9 cellular contexts compared by ENCODE assay signal in the genomic region with DNA sequence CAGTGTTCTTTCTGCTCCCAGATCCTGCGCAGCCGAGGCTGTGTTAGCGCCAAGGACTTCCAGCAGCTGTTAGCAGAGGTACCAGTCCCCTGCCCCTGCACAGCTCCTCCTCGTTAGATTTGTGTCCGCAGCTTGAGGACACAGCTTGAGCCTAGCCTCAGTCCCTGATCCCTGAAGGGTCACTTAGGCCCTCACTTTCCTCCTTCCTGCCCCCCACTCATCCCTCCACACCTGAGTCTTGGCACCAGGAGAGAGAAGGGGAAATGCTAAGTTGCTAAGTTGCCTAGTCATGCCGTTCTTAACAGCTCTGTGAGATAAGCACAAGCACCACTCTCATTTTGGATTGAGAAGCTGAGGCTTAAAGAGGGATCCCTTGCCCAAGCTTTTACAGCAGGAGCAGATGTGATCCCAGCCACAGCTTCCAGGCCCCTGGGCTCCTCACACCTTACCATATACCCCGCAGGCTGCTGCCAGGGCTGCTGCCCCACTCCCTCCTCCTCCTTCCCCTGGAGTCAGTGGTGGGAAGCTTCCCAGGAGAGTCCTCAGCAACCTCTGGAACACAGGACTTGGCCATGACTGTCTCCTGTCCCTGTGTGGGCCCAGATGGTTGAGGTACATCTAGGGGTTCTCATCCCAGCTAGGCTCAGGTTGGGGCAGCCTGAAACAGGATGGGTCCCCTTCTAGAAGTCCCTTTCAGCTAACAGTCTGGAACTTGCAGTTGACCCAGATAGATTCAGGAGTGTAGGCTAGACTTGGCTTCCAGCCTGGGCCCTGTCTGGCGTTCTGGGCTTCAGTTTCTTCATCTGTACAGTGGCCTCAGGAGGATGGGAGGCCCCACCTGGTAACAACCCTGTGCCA. TPM values are rescaled to one million over a fixed set of nuclear protein-coding genes. Genes with fewer than 3 reads are reported as not detected.
A peak's percentile ranks its signal among the peaks of the same experiment; 100 is the strongest.
DNase-seq lines count a peak whose midpoint lies in the region; ATAC-seq, FAIRE-seq and TF ChIP-seq lines count a peak whose summit lies in the region.
"Had no signal": no experiment of that assay in that cellular context is flagged by ENCODE, and none has a peak within 500 bp of the region (broad histone marks: within the 10 kb centered on the region; RNA-seq: fewer than 3 reads in every experiment).

No MANE protein-coding gene starts in this region.

- no peak overlapping the region for H4K91ac ChIP-seq in H1 (replicated peaks; ENCODE audit: insufficient read length, low read length)

- peaks cover 7% of the 10 kb centered on the region; the same call in 1 of the 2 replicates for H3K79me1 ChIP-seq in H1 (ENCODE audit: low read depth, low read length)

- TF ChIP-seq POLR2A in H1 (IDR thresholded peaks at IDR 0.05; ENCODE audit: control extremely low read depth in 1 of 2, low read depth in 2 of 2, low read length in 2 of 2), result no peak

- peaks cover 18% of the 10 kb centered on the region for H3K23me2 ChIP-seq in H1 (ENCODE audit: low read depth, low read length)

- no peak overlapping the region for H3K18ac ChIP-seq in H1 (ENCODE audit: extremely low read depth, low read length)

- H3K36me3 ChIP-seq in GM06990 (ENCODE audit: control insufficient read depth, insufficient read depth, low read length) (peaks cover 6% of the 10 kb centered on the region; the same call in 1 of the 2 replicates), OCI-LY1 (ENCODE audit: insufficient read depth, low read length) (peaks cover 24% of the 10 kb centered on the region; the same call in 1 of the 2 replicates), H1 (ENCODE audit: control insufficient read depth in 2 of 4, insufficient read depth in 4 of 4, low read length in 3 of 4) (no peaks in the 10 kb centered on the region), neutrophil (peaks cover 20% of the 10 kb centered on the region)

- H3K4me1 ChIP-seq in OCI-LY1 (ENCODE audit: insufficient read depth, low read length, severe bottlenecking) (peaks cover 33% of the 10 kb centered on the region), H1 (replicated peaks in 1 of 4; ENCODE audit: control insufficient read depth in 3 of 4, insufficient read depth in 4 of 4, low read length in 3 of 4) (peaks cover 0 to 15% (median 8%) of the 10 kb centered on the region in 4 experiments; a peak in 6 of 7 replicates), neutrophil (ENCODE audit: control insufficient read depth in 1 of 2, insufficient read depth in 1 of 2, low read depth in 1 of 2, low read length in 1 of 2) (peaks cover 34 to 40% of the 10 kb centered on the region in 2 experiments)

- CTCF ChIA-PET in H1 (lab: Charles Lee; ENCODE audit: partially characterized antibody), result interaction anchor here (0.8 to 1.7 kb wide), 5 partner anchors 43 to 129 kb away, joined by 3 read pairs; no protein-coding TSS in a partner anchor

- no peak for TF ChIP-seq CTCF in GM06990 (IDR thresholded peaks at IDR 0.05; ENCODE audit: insufficient read depth, low read length, poor library complexity, severe bottlenecking)
- TF ChIP-seq CTCF in OCI-LY1 (IDR thresholded peaks at IDR 0.05; ENCODE audit: low read length), result no peak
- TF ChIP-seq CTCF in H1 (IDR thresholded peaks at IDR 0.05; ENCODE audit: control extremely low read depth in 1 of 3, insufficient read depth in 1 of 3, low read depth in 1 of 3, low read length in 3 of 3), result no peak
- no peak for TF ChIP-seq CTCF in neutrophil (IDR thresholded peaks at IDR 0.05)

- no peaks in the 10 kb centered on the region for H3F3A ChIP-seq in OCI-LY1 (ENCODE audit: insufficient read depth, low read length)

- H3K4ac ChIP-seq in H1 (replicated peaks; ENCODE audit: insufficient read length, low read depth, low read length), result no peak overlapping the region

- H3K9ac ChIP-seq in OCI-LY1 (ENCODE audit: low read length) (peak overlapping the region; percentile 98), H1 (replicated peaks in 1 of 4; ENCODE audit: extremely low read depth in 1 of 4, low read depth in 3 of 4, low read length in 3 of 4) (peak overlapping the region; percentile 41 to 81 (median 74); a peak in 6 of 7 replicates)

- H3K4me3 ChIP-seq in GM06990 (replicated peaks; ENCODE audit: low read depth, low read length), result peak overlapping the region; percentile 75
- H3K4me3 ChIP-seq in OCI-LY1 (ENCODE audit: low read depth, low read length, poor library complexity, severe bottlenecking), result peak overlapping the region; percentile 90
- peak overlapping the region; percentile 85 to 96 (median 89) for H3K4me3 ChIP-seq in H1 (ENCODE audit: extremely low read depth in 1 of 4, insufficient read depth in 2 of 4, low read depth in 3 of 4, low read length in 4 of 4)
- H3K4me3 ChIP-seq in neutrophil (ENCODE audit: low read depth in 1 of 2, low read length in 1 of 2), result peak overlapping the region; percentile 85 to 86

- H3K9me3 ChIP-seq in OCI-LY1 (ENCODE audit: low read length), result no peaks in the 10 kb centered on the region
- no peaks in the 10 kb centered on the region for H3K9me3 ChIP-seq in H1 (ENCODE audit: insufficient read depth in 2 of 2, low read depth in 1 of 2, low read length in 1 of 2)
- H3K9me3 ChIP-seq in neutrophil, result no peaks in the 10 kb centered on the region

- no peak overlapping the region for H2AFZ ChIP-seq in OCI-LY1 (ENCODE audit: low read length)
- no peak overlapping the region for H2AFZ ChIP-seq in H1 (ENCODE audit: low read length)

- no peaks in the 10 kb centered on the region for H3K9me2 ChIP-seq in OCI-LY1 (ENCODE audit: low read depth, low read length)

- no peak for TF ChIP-seq RAD21 in H1 (IDR thresholded peaks at IDR 0.05 in 1 of 2, conservative IDR thresholded peaks at IDR 0.05 in 1 of 2; ENCODE audit: low read depth in 2 of 2, low read length in 2 of 2)

- H4K20me1 ChIP-seq in OCI-LY1 (ENCODE audit: insufficient read depth, low read length) (no peaks in the 10 kb centered on the region), H1 (replicated peaks in 1 of 2; ENCODE audit: control insufficient read depth in 1 of 2, insufficient read depth in 2 of 2, low read length in 2 of 2) (peaks cover 0 to 4% of the 10 kb centered on the region in 2 experiments)

- H3K79me2 ChIP-seq in OCI-LY1 (ENCODE audit: insufficient read depth, low read length), result no peaks in the 10 kb centered on the region
- H3K79me2 ChIP-seq in H1 (ENCODE audit: control insufficient read depth in 1 of 2, insufficient read depth in 2 of 2, low read length in 2 of 2), result peaks cover 0 to 10% of the 10 kb centered on the region in 2 experiments; a peak in 1 of 4 replicates

- no peak overlapping the region for H2BK120ac ChIP-seq in H1 (replicated peaks; ENCODE audit: low read depth, low read length)

- no peak for FAIRE-seq in H1 (lab: Jason Lieb, UNC)
- FAIRE-seq: TTC549 had no signal

- H4K8ac ChIP-seq in H1 (ENCODE audit: extremely low read depth, insufficient read depth, low read length), result no peak overlapping the region

- 46% methylated on average over 8 of the region's 8 CpGs; no CpG with 5 or more reads in 1 of the 2 experiments for WGBS in H1 (ENCODE audit: extremely low coverage in 1 of 2, insufficient coverage in 1 of 2, insufficient read length in 1 of 2, insufficient replicate concordance in 2 of 2, low coverage in 1 of 2, low lambda C conversion rate in 2 of 2, missing lambda C conversion rate in 1 of 2), 2 experiments

- TF ChIP-seq EP300 in H1 (IDR thresholded peaks at IDR 0.05; ENCODE audit: borderline replicate concordance in 1 of 2, low read depth in 2 of 2, low read length in 2 of 2), result no peak

- no peak overlapping the region for H2AK5ac ChIP-seq in H1 (ENCODE audit: low read depth, low read length)

- peak overlapping the region; percentile 95 for H3K27ac ChIP-seq in OCI-LY1 (ENCODE audit: low read depth, low read length, poor library complexity, severe bottlenecking)
- H3K27ac ChIP-seq in H1 (ENCODE audit: low read depth, low read length), result no peak overlapping the region
- peak overlapping the region; percentile 98 for H3K27ac ChIP-seq in neutrophil

- H3K4me2 ChIP-seq in OCI-LY1 (ENCODE audit: low read length) (peak overlapping the region; percentile 82), H1 (ENCODE audit: insufficient read depth in 1 of 2, low read depth in 2 of 2, low read length in 2 of 2) (peak overlapping the region; percentile 83 to 96)

- no peak overlapping the region for H3K56ac ChIP-seq in H1 (replicated peaks; ENCODE audit: insufficient read length, low read depth, low read length)

- H2BK20ac ChIP-seq in H1 (ENCODE audit: low read length), result no peak overlapping the region

- no peak overlapping the region for H2BK12ac ChIP-seq in H1 (ENCODE audit: low read depth, low read length)

- H4K5ac ChIP-seq in H1 (ENCODE audit: insufficient read length, low read depth, low read length), result no peak overlapping the region

- ATAC-seq in GM21381 (IDR thresholded peaks at IDR 0.05; ENCODE audit: unreplicated experiment) (no peak), GM21723 (IDR thresholded peaks at IDR 0.05; ENCODE audit: unreplicated experiment) (no peak), GM18867 (IDR thresholded peaks at IDR 0.05; ENCODE audit: unreplicated experiment) (no peak)

- H2BK15ac ChIP-seq in H1 (ENCODE audit: low read length), result no peak overlapping the region

- no peak overlapping the region for H2BK5ac ChIP-seq in H1 (ENCODE audit: low read depth, low read length)

- no peaks in the 10 kb centered on the region for H3K27me3 ChIP-seq in GM06990 (replicated peaks; ENCODE audit: control insufficient read depth, insufficient read depth, low read length)
- H3K27me3 ChIP-seq in OCI-LY1 (ENCODE audit: insufficient read depth, low read length), result no peaks in the 10 kb centered on the region
- no peaks in the 10 kb centered on the region for H3K27me3 ChIP-seq in H1 (replicated peaks in 1 of 4; ENCODE audit: control insufficient read depth in 3 of 4, extremely low read depth in 1 of 4, insufficient read depth in 3 of 4, low read length in 3 of 4)
- no peaks in the 10 kb centered on the region for H3K27me3 ChIP-seq in neutrophil

- POLR2A ChIA-PET in H1 (lab: Charles Lee; ENCODE audit: partially characterized antibody), result interaction anchor here (1.0 to 3.3 kb wide), 12 partner anchors 8 to 257 kb away, joined by 3 to 21 read pairs (median 4); a partner anchor contains a TSS

- H3K23ac ChIP-seq in H1 (ENCODE audit: insufficient read length), result no peak overlapping the region

- no peak overlapping the region for H3K14ac ChIP-seq in H1 (ENCODE audit: insufficient read length)

- DNase-seq in GM06990 (ENCODE audit: extremely low read depth, insufficient read length) (no peak), H1 (ENCODE audit: low read depth in 1 of 2, low spot score in 2 of 2) (no peak), mucosa of gallbladder (ENCODE audit: low spot score) (no peak)

RNA-seq across cellular contexts. Expression of a gene that starts 1.0 kb away (rescaled TPM):
- total RNA-seq in H1 (2021; fragmentation: NEBNext Ultra II Directional; extraction: Animal tissue kit (Norgen Biotek cat#: 25700)), result 17.3 and 17.4 TPM in 2 replicates
- polyA plus RNA-seq in H1 (2011; rRNA removed), result 20.3 and 35.6 TPM in 2 replicates
- 27.1 TPM for polyA plus RNA-seq in H1 (2011; cell fraction: cytosol; rRNA removed)
- polyA plus RNA-seq in H1 (2011; cell fraction: nucleus; rRNA removed), result 58.8 TPM
- 6.5 to 12.5 TPM (median 11.5 TPM) in 4 replicates for polyA plus RNA-seq in H1 (2012, experiment 1 of 2)
- 9.1 TPM for polyA plus RNA-seq in H1 (2012, experiment 2 of 2)
- 5.4 TPM for polyA plus RNA-seq in H1 (2013, experiment 1 of 2)
- 5.4 TPM for polyA plus RNA-seq in H1 (2013, experiment 2 of 2)
- 10.5 and 13.0 TPM in 2 replicates for polyA minus RNA-seq in H1 (2011; rRNA and poly(A)+ RNA removed)
- 10.9 TPM for polyA minus RNA-seq in H1 (2011; cell fraction: cytosol; rRNA and poly(A)+ RNA removed)
- polyA minus RNA-seq in H1 (2011; cell fraction: nucleus; rRNA and poly(A)+ RNA removed), result 27.0 TPM
- 32.5 TPM for total RNA-seq in mucosa of gallbladder

RNA-seq across cellular contexts. Expression of a gene that starts 4.5 kb away (rescaled TPM):
- 109 and 115 TPM in 2 replicates for total RNA-seq in H1 (2021; fragmentation: NEBNext Ultra II Directional; extraction: Animal tissue kit (Norgen Biotek cat#: 25700))
- 76.4 and 97.6 TPM in 2 replicates for polyA plus RNA-seq in H1 (2011; rRNA removed)
- polyA plus RNA-seq in H1 (2011; cell fraction: cytosol; rRNA removed), result 167 TPM
- 189 TPM for polyA plus RNA-seq in H1 (2011; cell fraction: nucleus; rRNA removed)
- polyA plus RNA-seq in H1 (2012, experiment 1 of 2), result 132 to 155 TPM (median 146 TPM) in 4 replicates
- polyA plus RNA-seq in H1 (2012, experiment 2 of 2), result 99.7 TPM
- 111 TPM for polyA plus RNA-seq in H1 (2013, experiment 1 of 2)
- polyA plus RNA-seq in H1 (2013, experiment 2 of 2), result 111 TPM
- 18.1 and 21.2 TPM in 2 replicates for polyA minus RNA-seq in H1 (2011; rRNA and poly(A)+ RNA removed)
- 44.5 TPM for polyA minus RNA-seq in H1 (2011; cell fraction: cytosol; rRNA and poly(A)+ RNA removed)
- 19.1 TPM for polyA minus RNA-seq in H1 (2011; cell fraction: nucleus; rRNA and poly(A)+ RNA removed)
- total RNA-seq in mucosa of gallbladder, result 169 TPM

RNA-seq across cellular contexts. Expression of a gene that starts 9.8 kb away (rescaled TPM):
- 6.3 and 8.0 TPM in 2 replicates for total RNA-seq in H1 (2021; fragmentation: NEBNext Ultra II Directional; extraction: Animal tissue kit (Norgen Biotek cat#: 25700))
- polyA plus RNA-seq in H1 (2011; rRNA removed), result 3.8 and 5.0 TPM in 2 replicates
- polyA plus RNA-seq in H1 (2011; cell fraction: cytosol; rRNA removed), result 4.0 TPM
- 7.8 TPM for polyA plus RNA-seq in H1 (2011; cell fraction: nucleus; rRNA removed)
- polyA plus RNA-seq in H1 (2012, experiment 1 of 2), result 1.7 to 3.8 TPM (median 3.3 TPM) in 4 replicates
- 3.3 TPM for polyA plus RNA-seq in H1 (2012, experiment 2 of 2)
- 3.2 TPM for polyA plus RNA-seq in H1 (2013, experiment 1 of 2)
- 3.4 TPM for polyA plus RNA-seq in H1 (2013, experiment 2 of 2)
- 6.1 and 7.9 TPM in 2 replicates for polyA minus RNA-seq in H1 (2011; rRNA and poly(A)+ RNA removed)
- 6.6 TPM for polyA minus RNA-seq in H1 (2011; cell fraction: cytosol; rRNA and poly(A)+ RNA removed)
- polyA minus RNA-seq in H1 (2011; cell fraction: nucleus; rRNA and poly(A)+ RNA removed), result 9.2 TPM
- total RNA-seq in mucosa of gallbladder, result 11.6 TPM
